In the genomic region with DNA sequence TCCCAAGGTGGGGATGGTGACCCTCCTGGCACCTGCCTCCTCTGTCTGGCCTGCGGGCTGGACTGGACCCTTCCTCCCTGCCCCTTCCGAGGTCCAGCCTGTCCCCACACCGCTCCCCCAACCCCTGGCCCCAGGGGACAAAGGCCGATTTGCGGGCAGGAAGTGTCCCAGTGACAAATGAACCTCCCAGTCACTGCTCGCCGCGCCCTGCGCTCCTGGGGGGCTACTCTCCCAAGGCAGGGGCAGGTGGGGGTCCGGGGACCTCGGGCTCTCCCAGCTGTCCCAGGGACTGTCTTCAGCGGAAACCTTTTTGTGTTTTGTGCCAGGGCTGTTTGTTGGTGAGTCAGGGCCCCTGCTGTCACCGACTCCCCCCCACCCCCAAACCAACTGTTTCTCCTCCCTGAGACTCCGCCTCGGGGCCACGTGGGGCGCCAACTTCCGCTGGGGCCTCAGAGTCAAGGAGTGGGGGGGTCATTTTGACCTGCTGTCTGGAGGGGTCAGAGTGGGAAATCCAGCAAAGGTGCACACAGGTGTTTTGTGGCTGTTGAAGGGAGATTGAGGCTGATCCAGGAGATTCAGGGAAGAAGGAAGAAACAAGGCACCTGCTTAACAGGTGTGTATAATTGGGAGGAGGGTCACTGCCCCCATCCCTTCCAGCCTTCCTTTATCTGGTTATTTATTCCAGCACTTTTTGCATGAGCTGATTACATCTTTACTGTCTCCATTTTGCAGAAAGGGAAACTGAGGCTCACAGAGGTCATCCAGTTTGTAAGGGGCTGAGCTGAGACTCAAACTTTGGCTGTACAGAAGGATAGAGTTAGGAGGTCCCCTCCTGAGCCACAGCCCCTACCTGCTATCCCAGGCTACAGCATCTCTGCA, we compare ENCODE assay signal across 8 cellular contexts. TPM values are rescaled to one million over a fixed set of nuclear protein-coding genes. Genes with fewer than 3 reads are reported as not detected.
DNase-seq lines count a peak whose midpoint lies in the region; ATAC-seq and TF ChIP-seq lines count a peak whose summit lies in the region.

No MANE protein-coding gene starts in this region.

- CTCF ChIA-PET in HEK293T (lab: Yijun Ruan, JAX), result interaction anchor here (0.6 to 3.7 kb wide), 4 partner anchors 13 to 63 kb away, joined by 3 to 22 read pairs (median 12); no protein-coding TSS in a partner anchor

- peak; percentile 48 for ATAC-seq in HG02973 (IDR thresholded peaks at IDR 0.05; ENCODE audit: unreplicated experiment)
- peak; percentile 66 to 75 (median 71) for ATAC-seq in psoas muscle

- no peaks in the 10 kb centered on the region for H3K27me3 ChIP-seq in left ventricle myocardium inferior (ENCODE audit: low read depth)
- no peaks in the 10 kb centered on the region for H3K27me3 ChIP-seq in psoas muscle (ENCODE audit: insufficient read depth in 3 of 3, low read length in 2 of 3)

- POLR2A ChIA-PET in HEK293T (lab: Yijun Ruan, JAX), result interaction anchor here (1.0 to 2.5 kb wide), 4 partner anchors 13 to 60 kb away, joined by 3 to 17 read pairs (median 4); a partner anchor contains a TSS

- H3K4me3 ChIP-seq in left ventricle myocardium inferior (peak overlapping the region; percentile 84), psoas muscle (peak overlapping the region; percentile 90)

- peak overlapping the region; percentile 82 for H3K27ac ChIP-seq in left ventricle myocardium inferior (replicated peaks)
- peak overlapping the region; percentile 91 for H3K27ac ChIP-seq in psoas muscle

- 3 to 9% (median 5%) methylated on average over 17 to 18 of the region's 18 CpGs for WGBS in psoas muscle, 3 donors

- peaks cover 7% of the 10 kb centered on the region for H3K36me3 ChIP-seq in left ventricle myocardium inferior
- H3K36me3 ChIP-seq in psoas muscle (ENCODE audit: insufficient read depth in 1 of 2, low read depth in 1 of 2), result peaks cover 0 to 24% of the 10 kb centered on the region in 2 donors

- peaks cover 33% of the 10 kb centered on the region for H3K4me1 ChIP-seq in left ventricle myocardium inferior
- H3K4me1 ChIP-seq in psoas muscle, result peaks cover 11% of the 10 kb centered on the region

- DNase-seq in ELR (ENCODE audit: low read depth), result peak; percentile 66
- DNase-seq in SKM-1 (lab: John Stamatoyannopoulos, UW; ENCODE audit: unreplicated experiment), result peak; percentile 29
- peak; percentile 74 for DNase-seq in activated naive CD4-positive, alpha-beta T cell treated with anti-CD3 and anti-CD28 coated beads, Interleukin-2, amount 50 U/mL, for 16 hours
- peak; percentile 48 for DNase-seq in left ventricle myocardium inferior
- DNase-seq in psoas muscle, result peak; percentile 69 to 84
- DNase-seq in HEK293T (ENCODE audit: extremely low spot score), result no peak
- DNase-seq in GOT3 (lab: John Stamatoyannopoulos, UW), result no peak

- no peaks in the 10 kb centered on the region for H3K9me3 ChIP-seq in left ventricle myocardium inferior (replicated peaks)
- H3K9me3 ChIP-seq in psoas muscle, result no peaks in the 10 kb centered on the region

- TF ChIP-seq CTCF in left ventricle myocardium inferior (IDR thresholded peaks at IDR 0.05; ENCODE audit: borderline replicate concordance), result peak; percentile 7
- TF ChIP-seq CTCF in psoas muscle (IDR thresholded peaks at IDR 0.05), result no peak

- intact Hi-C loops in left ventricle myocardium inferior (cut with micrococcal nuclease) (no loop called here), psoas muscle (cut with DNase I) (no loop called here)

TF ChIP-seq in HEK293T, 16 proteins besides CTCF, POLR2A, EP300 and RAD21:
- no peak for TF ChIP-seq TARDBP (IDR thresholded peaks at IDR 0.05)
- TF ChIP-seq LEF1 (IDR thresholded peaks at IDR 0.05; ENCODE audit: borderline replicate concordance), result no peak
- no peak for TF ChIP-seq BHLHE40 (IDR thresholded peaks at IDR 0.05; ENCODE audit: borderline replicate concordance)
- TF ChIP-seq CTBP1 (IDR thresholded peaks at IDR 0.05; ENCODE audit: borderline replicate concordance), result no peak
- no peak for TF ChIP-seq FOXM1 (IDR thresholded peaks at IDR 0.05; ENCODE audit: borderline replicate concordance)
- no peak for TF ChIP-seq ZNF384 (IDR thresholded peaks at IDR 0.05)
- TF ChIP-seq FOXK2 (IDR thresholded peaks at IDR 0.05), result no peak
- TF ChIP-seq FOXA1 (IDR thresholded peaks at IDR 0.05), result no peak
- TF ChIP-seq ARNT (IDR thresholded peaks at IDR 0.05), result no peak

RNA-seq across cellular contexts. Expression of a gene that starts 0.8 kb away (rescaled TPM):
- total RNA-seq in left ventricle myocardium inferior, result 38.8 TPM
- total RNA-seq in psoas muscle, result 10 to 100 TPM; 18.3 to 47.8 (median 31.7) TPM
- polyA plus RNA-seq in psoas muscle, result 10 to 100 TPM in 1 of 3 donors, 1 to 10 TPM in 2; 8.0 to 13.8 (median 9.1) TPM

RNA-seq across cellular contexts. Expression of a gene that starts 18.4 kb away (rescaled TPM):
- total RNA-seq in left ventricle myocardium inferior (94.8 TPM), psoas muscle (100 to 1,000 TPM in 2 of 4 donors, 10 to 100 TPM in 2; 87.9 to 136 (median 112) TPM)
- polyA plus RNA-seq in psoas muscle, result 100 to 1,000 TPM; 118 to 215 (median 139) TPM

RNA-seq across cellular contexts. Expression of a gene that starts 44.7 kb away (rescaled TPM):
- 0.33 TPM for total RNA-seq in left ventricle myocardium inferior
- total RNA-seq in psoas muscle, result 1 to 10 TPM in 2 of 4 donors, under 1 TPM in 2; 0.50 to 8.5 (median 2.2) TPM
- 10 to 100 TPM in 1 of 3 donors, under 1 TPM in 2; 0.27 to 37.1 (median 0.35) TPM for polyA plus RNA-seq in psoas muscle

RNA-seq across cellular contexts. Expression of a gene that starts 56.2 kb away (rescaled TPM):
- total RNA-seq in left ventricle myocardium inferior (2.4 TPM), psoas muscle (1 to 10 TPM; 2.0 to 4.1 (median 2.4) TPM)
- 1 to 10 TPM in 2 of 3 donors, under 1 TPM in 1; 0.65 to 5.2 (median 1.3) TPM for polyA plus RNA-seq in psoas muscle

RNA-seq across cellular contexts. Expression of a gene that starts 59.8 kb away (rescaled TPM):
- total RNA-seq in left ventricle myocardium inferior (107 TPM), psoas muscle (10 to 100 TPM; 68.0 to 77.1 (median 72.1) TPM)
- 10 to 100 TPM; 22.7 to 40.3 (median 38.9) TPM for polyA plus RNA-seq in psoas muscle

Comparison
In these comparisons a context has a peak if more than half of its experiments do, and no peak if none do; other contexts are left out.
1. DNase-seq: peak in ELR (single experiment), SKM-1 (single experiment), activated naive CD4-positive, alpha-beta T cell treated with anti-CD3 and anti-CD28 coated beads, Interleukin-2, amount 50 U/mL, for 16 hours (single experiment), left ventricle myocardium inferior (single experiment) and psoas muscle (2 of 2); none in HEK293T (single experiment) and GOT3 (single experiment).